15 cellular contexts compared by ENCODE assay signal in genomic region chrX:74509989-74510388, GRCh38.
"Had no signal": no experiment of that assay in that cellular context is flagged by ENCODE, and none has a peak within 500 bp of the region (broad histone marks: within the 10 kb centered on the region; RNA-seq: fewer than 3 reads in every experiment).

No MANE protein-coding gene starts in this region.

- H3K36me3 Mint-ChIP-seq: stimulated activated effector memory CD8-positive, alpha-beta T cell treated with anti-CD3 and anti-CD28 coated beads, Interleukin-12 subunit alpha, Interleukin-12 subunit beta, amount 100 ng/mL, for 72 hours had no signal

- ATAC-seq: activated CD4-positive, CD25-positive, alpha-beta regulatory T cell treated with anti-CD3 and anti-CD28 coated beads, Interleukin-2, amount 50 U/mL, for 24 hours; activated naive CD8-positive, alpha-beta T cell treated with anti-CD3 and anti-CD28 coated beads, Interleukin-2, amount 50 U/mL, for 24 hours; left lung had no signal

- DNase-seq: activated naive CD4-positive, alpha-beta T cell treated with Interleukin-2 at 50 U/mL for 16 hours; activated naive CD8-positive, alpha-beta T cell treated with anti-CD3 and anti-CD28 coated beads, Interleukin-2, amount 50 U/mL, for 24 hours; dorsolateral prefrontal cortex; erythroblast; left lung; mammary epithelial cell; ovary; sigmoid colon; stimulated activated CD4-positive, alpha-beta T cell treated with anti-CD3 and anti-CD28 coated beads, Interleukin-2, amount 100 ng/mL, for 24 hours; T-helper 9 cell had no signal

- H3K4me3 Mint-ChIP-seq: activated naive CD8-positive, alpha-beta T cell treated with anti-CD3 and anti-CD28 coated beads, Interleukin-2, amount 50 U/mL, for 24 hours; activated T-helper 17 cell treated with anti-CD3 and anti-CD28 coated beads, Interleukin-2, amount 50 U/mL, for 72 hours; neural progenitor cell; stimulated activated effector memory CD8-positive, alpha-beta T cell treated with anti-CD3 and anti-CD28 coated beads, Interleukin-12 subunit alpha, Interleukin-12 subunit beta, amount 100 ng/mL, for 72 hours had no signal

- H3K27ac Mint-ChIP-seq: activated naive CD8-positive, alpha-beta T cell treated with anti-CD3 and anti-CD28 coated beads, Interleukin-2, amount 50 U/mL, for 24 hours; activated T-helper 17 cell treated with anti-CD3 and anti-CD28 coated beads, Interleukin-2, amount 50 U/mL, for 72 hours; neural progenitor cell; stimulated activated effector memory CD8-positive, alpha-beta T cell treated with anti-CD3 and anti-CD28 coated beads, Interleukin-12 subunit alpha, Interleukin-12 subunit beta, amount 100 ng/mL, for 72 hours had no signal

- H3K9me3 Mint-ChIP-seq: activated naive CD8-positive, alpha-beta T cell treated with anti-CD3 and anti-CD28 coated beads, Interleukin-2, amount 50 U/mL, for 24 hours; activated T-helper 17 cell treated with anti-CD3 and anti-CD28 coated beads, Interleukin-2, amount 50 U/mL, for 72 hours; stimulated activated effector memory CD8-positive, alpha-beta T cell treated with anti-CD3 and anti-CD28 coated beads, Interleukin-12 subunit alpha, Interleukin-12 subunit beta, amount 100 ng/mL, for 72 hours had no signal

- FAIRE-seq: keratinocyte had no signal

- H3K27me3 Mint-ChIP-seq: activated naive CD8-positive, alpha-beta T cell treated with anti-CD3 and anti-CD28 coated beads, Interleukin-2, amount 50 U/mL, for 24 hours; activated T-helper 17 cell treated with anti-CD3 and anti-CD28 coated beads, Interleukin-2, amount 50 U/mL, for 72 hours had no signal
